ENCODE assay signal across 11 cellular contexts in genomic region chr2:66888791-66889631, GRCh38.
DNase-seq lines count a peak whose midpoint lies in the region; ATAC-seq and TF ChIP-seq lines count a peak whose summit lies in the region.
"Had no signal": no experiment of that assay in that cellular context is flagged by ENCODE, and none has a peak within 500 bp of the region (broad histone marks: within the 10 kb centered on the region; RNA-seq: fewer than 3 reads in every experiment).

No MANE protein-coding gene starts in this region.

- POLR2A ChIA-PET in HEK293T (lab: Yijun Ruan, JAX): no interaction called here

- DNase-seq in HCEC 1CT (peak; percentile 94), astrocyte of the hippocampus (ENCODE audit: low read depth, low spot score) (peak; percentile 34), islet precursor cell (peak; percentile 94), stromal cell of bone marrow (ENCODE audit: low read depth) (peak; percentile 94), HEK293T (ENCODE audit: extremely low spot score) (no peak), G401 (ENCODE audit: low spot score) (no peak)
- DNase-seq: activated CD4-positive, alpha-beta T cell treated with anti-CD3 and anti-CD28 coated beads, Interleukin-2, amount 50 U/mL, for 1 hour; erythroblast; NCI-H2171 treated with DMSO at 0.1 percent for 48 hours; stimulated activated naive CD8-positive, alpha-beta T cell treated with anti-CD3 and anti-CD28 coated beads, Interleukin-15, Interleukin-2, amounts not matched to agents 100 U/mL and 50 U/mL, for 24 hours had no signal

- CTCF ChIA-PET in HEK293T (lab: Yijun Ruan, JAX): interaction anchor here (0.6 kb wide), 1 partner anchor 430 kb away, joined by 3 read pairs; no protein-coding TSS in a partner anchor

- in situ Hi-C loops in G401 (cut with HindIII; ENCODE audit: low sequenced_read_pairs): no loop called here

- no peak for ATAC-seq in GM18867 (IDR thresholded peaks at IDR 0.05; ENCODE audit: unreplicated experiment)
- ATAC-seq: stimulated activated naive CD8-positive, alpha-beta T cell treated with anti-CD3 and anti-CD28 coated beads, Interleukin-15, Interleukin-2, amounts not matched to agents 100 U/mL and 50 U/mL, for 24 hours had no signal

TF ChIP-seq in HEK293T, 16 proteins besides CTCF, POLR2A, EP300 and RAD21:
- TF ChIP-seq L3MBTL2 (conservative IDR thresholded peaks at IDR 0.05): no peak
- TF ChIP-seq ARNT (IDR thresholded peaks at IDR 0.05): no peak
- no peak for TF ChIP-seq CTBP1 (IDR thresholded peaks at IDR 0.05; ENCODE audit: borderline replicate concordance)
- no peak for TF ChIP-seq SUZ12 (IDR thresholded peaks at IDR 0.05)
- TF ChIP-seq FOXM1 (IDR thresholded peaks at IDR 0.05; ENCODE audit: borderline replicate concordance): no peak
- no peak for TF ChIP-seq ZNF384 (IDR thresholded peaks at IDR 0.05)
- no peak for TF ChIP-seq HDGF (IDR thresholded peaks at IDR 0.05; ENCODE audit: borderline replicate concordance)
- no peak for TF ChIP-seq ELF4 (IDR thresholded peaks at IDR 0.05)
- TF ChIP-seq, protein P1, sequence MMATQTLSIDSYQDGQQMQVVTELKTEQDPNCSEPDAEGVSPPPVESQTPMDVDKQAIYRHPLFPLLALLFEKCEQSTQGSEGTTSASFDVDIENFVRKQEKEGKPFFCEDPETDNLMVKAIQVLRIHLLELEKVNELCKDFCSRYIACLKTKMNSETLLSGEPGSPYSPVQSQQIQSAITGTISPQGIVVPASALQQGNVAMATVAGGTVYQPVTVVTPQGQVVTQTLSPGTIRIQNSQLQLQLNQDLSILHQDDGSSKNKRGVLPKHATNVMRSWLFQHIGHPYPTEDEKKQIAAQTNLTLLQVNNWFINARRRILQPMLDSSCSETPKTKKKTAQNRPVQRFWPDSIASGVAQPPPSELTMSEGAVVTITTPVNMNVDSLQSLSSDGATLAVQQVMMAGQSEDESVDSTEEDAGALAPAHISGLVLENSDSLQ (IDR thresholded peaks at IDR 0.05): no peak
- no peak for TF ChIP-seq NFRKB (IDR thresholded peaks at IDR 0.05)
- TF ChIP-seq SP1 (IDR thresholded peaks at IDR 0.05): no peak
- TF ChIP-seq FOXA1 (IDR thresholded peaks at IDR 0.05): no peak
- no peak for TF ChIP-seq FOXK2 (IDR thresholded peaks at IDR 0.05)
- no peak for TF ChIP-seq LEF1 (IDR thresholded peaks at IDR 0.05; ENCODE audit: borderline replicate concordance)
- no peak for TF ChIP-seq BHLHE40 (IDR thresholded peaks at IDR 0.05; ENCODE audit: borderline replicate concordance)
- TF ChIP-seq TARDBP (IDR thresholded peaks at IDR 0.05): no peak
TF ChIP-seq in HEK293T: peak in this region for 0.

Comparison
In these comparisons a context has a peak if more than half of its experiments do, and no peak if none do; other contexts are left out.
1. DNase-seq: peak in HCEC 1CT (single experiment), astrocyte of the hippocampus (single experiment), islet precursor cell (single experiment) and stromal cell of bone marrow (single experiment); none in HEK293T (single experiment) and G401 (single experiment).